ENCODE assay signal across 5 cellular contexts in the genomic region with DNA sequence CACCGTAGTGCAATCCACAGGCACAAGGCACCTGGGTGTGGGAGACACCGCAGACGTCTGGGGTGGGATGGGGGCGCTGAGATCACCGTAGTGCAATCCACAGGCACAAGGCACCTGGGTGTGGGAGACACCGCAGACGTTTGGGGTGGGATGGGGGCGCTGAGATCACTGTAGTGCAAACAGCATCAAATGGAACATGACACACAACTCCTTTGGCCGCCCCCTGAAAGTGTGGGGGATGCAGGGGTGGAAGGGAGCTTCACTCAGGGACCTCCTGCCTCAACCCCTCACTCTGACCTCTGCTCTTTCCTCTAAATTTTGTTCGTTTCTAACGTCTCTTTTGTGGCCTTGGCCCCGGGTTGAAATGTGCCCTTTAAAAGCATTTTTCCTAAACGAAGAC. TPM values are rescaled to one million over a fixed set of nuclear protein-coding genes. Genes with fewer than 3 reads are reported as not detected.
"Had no signal": no experiment of that assay in that cellular context is flagged by ENCODE, and none has a peak within 500 bp of the region (broad histone marks: within the 10 kb centered on the region; RNA-seq: fewer than 3 reads in every experiment).

No MANE protein-coding gene starts in this region.

RNA-seq across cellular contexts. Expression of gene DOC2B, which starts 20.3 kb away (rescaled TPM):
- total RNA-seq: OCI-LY7, PC-9, RPMI7951, SJCRH30 had no signal
- polyA plus RNA-seq: K562 had no signal
